6 cellular contexts compared by ENCODE assay signal in genomic region chr11:726278-726915, GRCh38. TPM values are rescaled to one million over a fixed set of nuclear protein-coding genes. Genes with fewer than 3 reads are reported as not detected.
DNase-seq lines count a peak whose midpoint lies in the region; ATAC-seq and TF ChIP-seq lines count a peak whose summit lies in the region.

No MANE protein-coding gene starts in this region.

- peak; percentile 62 for TF ChIP-seq POLR2A in GM18505 (IDR thresholded peaks at IDR 0.05; ENCODE audit: borderline replicate concordance, extremely low read depth, insufficient read depth, insufficient read length)
- TF ChIP-seq POLR2A in spleen (IDR thresholded peaks at IDR 0.05): no peak

- 6 to 31% (median 8%) methylated on average over 9 to 57 of the region's 57 CpGs for whole genome bisulfite sequencing in spleen, 5 donors

- peak overlapping the region; percentile 62 to 74 for H3K4me3 Mint-ChIP-seq in effector memory CD8-positive, alpha-beta T cell

- DNase-seq in effector memory CD8-positive, alpha-beta T cell: peak in 2 of 3 experiments; percentile 32 to 34
- peak; percentile 94 for DNase-seq in spleen

- H3K4me1 ChIP-seq in spleen: peaks cover 32 to 78% (median 50%) of the 10 kb centered on the region in 6 donors

- H3K9me3 ChIP-seq in SU-DHL-6 (ENCODE audit: insufficient read depth, low read length) (no peaks in the 10 kb centered on the region), spleen (no peaks in the 10 kb centered on the region)

- H4K20me1 ChIP-seq in SU-DHL-6 (ENCODE audit: low read depth, low read length): no peaks in the 10 kb centered on the region

- H3K9ac ChIP-seq in SU-DHL-6 (ENCODE audit: low read length): peak overlapping the region; percentile 43; the same call in 1 of the 2 replicates

- H3K4me3 ChIP-seq in SU-DHL-6 (ENCODE audit: insufficient read depth, low read length, poor library complexity, severe bottlenecking): peak overlapping the region; percentile 10
- H3K4me3 ChIP-seq in spleen: peak overlapping the region; percentile 21 to 69 (median 37)

- H3K36me3 Mint-ChIP-seq in effector memory CD8-positive, alpha-beta T cell (ENCODE audit: insufficient read depth): peaks cover 3% of the 10 kb centered on the region

- H3K27me3 Mint-ChIP-seq in effector memory CD8-positive, alpha-beta T cell: peaks cover 9% of the 10 kb centered on the region in 2 donors

- peak overlapping the region; percentile 53 for H2AFZ ChIP-seq in SU-DHL-6 (ENCODE audit: low read depth, low read length, severe bottlenecking)

- TF ChIP-seq CTCF in SU-DHL-6 (IDR thresholded peaks at IDR 0.05; ENCODE audit: insufficient read depth, low read length, poor library complexity, severe bottlenecking) (no peak), spleen (IDR thresholded peaks at IDR 0.05 in 8 of 11, conservative IDR thresholded peaks at IDR 0.05 in 3 of 11) (no peak)

- no peak for ATAC-seq in GM18505 (IDR thresholded peaks at IDR 0.05; ENCODE audit: unreplicated experiment)
- peak; percentile 48 for ATAC-seq in effector memory CD8-positive, alpha-beta T cell (replicated peaks)
- ATAC-seq in HG02759 (IDR thresholded peaks at IDR 0.05; ENCODE audit: unreplicated experiment): no peak
- ATAC-seq in HG03196 (IDR thresholded peaks at IDR 0.05; ENCODE audit: unreplicated experiment): no peak

- H3K36me3 ChIP-seq in SU-DHL-6 (ENCODE audit: low read length) (no peaks in the 10 kb centered on the region), spleen (no peaks in the 10 kb centered on the region)

- H3K4me1 Mint-ChIP-seq in effector memory CD8-positive, alpha-beta T cell (ENCODE audit: low read depth in 2 of 2): peaks cover 5 to 11% of the 10 kb centered on the region in 2 donors

- intact Hi-C loops in spleen (cut with DNase I; ENCODE audit: low total_unique reads): loop anchor here (10.0 kb wide), 1 partner anchor 172 kb away; no protein-coding TSS in a partner anchor

- peaks cover 5% of the 10 kb centered on the region; the same call in 1 of the 2 replicates for H3F3A ChIP-seq in SU-DHL-6 (ENCODE audit: insufficient read depth)

- peak overlapping the region; percentile 49 for H3K4me2 ChIP-seq in SU-DHL-6 (ENCODE audit: low read depth, low read length, poor library complexity, severe bottlenecking)

- no peaks in the 10 kb centered on the region for H3K27me3 ChIP-seq in SU-DHL-6 (ENCODE audit: low read length)
- H3K27me3 ChIP-seq in spleen (replicated peaks in 1 of 7): peaks cover 0 to 72% (median 24%) of the 10 kb centered on the region in 7 donors

- H3K27ac Mint-ChIP-seq in effector memory CD8-positive, alpha-beta T cell: peak overlapping the region in 1 of 2 donors; percentile 24

- no peaks in the 10 kb centered on the region for H3K9me3 Mint-ChIP-seq in effector memory CD8-positive, alpha-beta T cell

- H3K27ac ChIP-seq in SU-DHL-6 (ENCODE audit: low read depth, low read length) (no peak overlapping the region), spleen (peak overlapping the region in 6 of 8 donors; percentile 20 to 73 (median 54))

- H3K79me2 ChIP-seq in SU-DHL-6 (ENCODE audit: insufficient read depth, low read length): no peaks in the 10 kb centered on the region

- H3K9me2 ChIP-seq in SU-DHL-6 (replicated peaks; ENCODE audit: insufficient read depth, low read length): no peaks in the 10 kb centered on the region

RNA-seq across cellular contexts. Expression of gene EPS8L2, which starts 20.4 kb away (rescaled TPM):
- 10 to 100 TPM in 1 of 7 donors, 1 to 10 TPM in 6; 4.2 to 14.7 (median 7.0) TPM for total RNA-seq in spleen
- 10 to 100 TPM in 1 of 3 donors, 1 to 10 TPM in 2; 7.3 to 11.6 (median 8.5) TPM for polyA plus RNA-seq in spleen

RNA-seq across cellular contexts. Expression of gene TALDO1, which starts 20.9 kb away (rescaled TPM):
- total RNA-seq in spleen: 100 to 1,000 TPM; 160 to 292 (median 229) TPM
- 100 to 1,000 TPM; 108 to 177 (median 125) TPM for polyA plus RNA-seq in spleen

RNA-seq across cellular contexts. Expression of gene TMEM80, which starts 30.8 kb away (rescaled TPM):
- total RNA-seq in spleen: 10 to 100 TPM; 20.1 to 37.6 (median 32.4) TPM
- polyA plus RNA-seq in spleen: 10 to 100 TPM; 18.7 to 30.8 (median 24.7) TPM

RNA-seq across cellular contexts. Expression of gene DEAF1, which starts 31.4 kb away (rescaled TPM):
- total RNA-seq in spleen: 10 to 100 TPM; 28.3 to 44.9 (median 31.7) TPM
- 10 to 100 TPM; 21.8 to 31.4 (median 25.1) TPM for polyA plus RNA-seq in spleen

RNA-seq across cellular contexts. Expression of gene GATD1, which starts 50.9 kb away (rescaled TPM):
- 10 to 100 TPM; 26.0 to 56.4 (median 50.9) TPM for total RNA-seq in spleen
- 10 to 100 TPM; 13.9 to 44.5 (median 17.4) TPM for polyA plus RNA-seq in spleen
